ENCODE assay signal across 7 cellular contexts in the genomic region with DNA sequence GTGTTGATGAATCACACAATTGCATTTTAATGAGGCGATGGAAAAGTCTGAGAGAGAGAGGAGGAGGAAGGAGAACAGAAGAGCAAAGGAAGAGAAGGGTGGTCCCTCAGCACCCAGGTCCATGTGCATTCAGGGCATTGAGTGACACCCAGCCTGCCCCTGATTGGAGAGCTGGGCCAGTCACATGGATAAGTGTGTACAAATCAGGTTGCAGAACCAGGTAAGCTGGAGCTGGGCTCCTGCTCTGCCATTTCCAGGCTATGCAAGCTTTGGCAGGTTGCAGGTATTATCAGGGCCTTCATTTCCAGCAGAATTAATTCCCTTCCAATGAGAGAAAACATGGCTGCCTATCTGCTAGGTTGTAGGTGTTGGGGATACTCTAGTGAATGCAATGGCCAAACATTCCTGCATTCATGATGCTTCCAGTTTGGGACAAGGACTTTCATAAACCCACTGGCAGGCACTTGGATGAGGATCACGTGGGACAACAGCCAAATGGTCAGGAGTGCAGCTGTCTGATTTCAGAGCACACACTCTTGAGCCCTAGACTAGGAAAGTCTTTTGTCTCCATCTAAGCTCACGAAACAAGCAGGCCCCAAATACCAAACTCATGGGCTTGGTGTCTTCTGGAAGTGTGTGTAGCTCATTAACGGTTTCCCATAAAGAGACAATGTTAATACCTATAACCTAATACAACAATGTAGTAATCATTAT.
"Had no signal": no experiment of that assay in that cellular context is flagged by ENCODE, and none has a peak within 500 bp of the region (broad histone marks: within the 10 kb centered on the region; RNA-seq: fewer than 3 reads in every experiment).

No MANE protein-coding gene starts in this region.

- H3K4me3 ChIP-seq: GM23338 had no signal

- H3K27ac ChIP-seq: HL-60 had no signal

- H3K4me2 ChIP-seq: GM23338 had no signal

- FAIRE-seq: H54, HepG2 had no signal

- ATAC-seq: GM23338, HepG2 had no signal

- DNase-seq: H9, HCEC 1CT, KG1 had no signal
